In genomic region chr4:143396695-143397094, GRCh38 we compare ENCODE assay signal across 1 cellular context.
TF ChIP-seq lines count a peak whose summit lies in the region.

No MANE protein-coding gene starts in this region.

TF ChIP-seq in HepG2, 621 proteins besides CTCF, POLR2A, EP300 and RAD21 (continued from another document):
- no peak for TF ChIP-seq LRRFIP1 (CRISPR knock-in tag; conservative IDR thresholded peaks at IDR 0.05)
- TF ChIP-seq CBX1 (IDR thresholded peaks at IDR 0.05; ENCODE audit: low read depth): no peak
- no peak for TF ChIP-seq KAT7 (CRISPR knock-in tag; IDR thresholded peaks at IDR 0.05; ENCODE audit: borderline replicate concordance)
- no peak for TF ChIP-seq ZFAT (CRISPR knock-in tag; conservative IDR thresholded peaks at IDR 0.05)
- TF ChIP-seq ARID4A (CRISPR knock-in tag; IDR thresholded peaks at IDR 0.05; ENCODE audit: borderline replicate concordance): no peak
- TF ChIP-seq SKI (IDR thresholded peaks at IDR 0.05; ENCODE audit: partially characterized antibody): no peak
- TF ChIP-seq TBX2 (CRISPR knock-in tag; IDR thresholded peaks at IDR 0.05; ENCODE audit: borderline replicate concordance): no peak
- TF ChIP-seq ZNF766 (CRISPR knock-in tag; IDR thresholded peaks at IDR 0.05; ENCODE audit: borderline replicate concordance): no peak
- no peak for TF ChIP-seq ZNF44 (CRISPR knock-in tag; IDR thresholded peaks at IDR 0.05)
- no peak for TF ChIP-seq SCMH1 (CRISPR knock-in tag; IDR thresholded peaks at IDR 0.05; ENCODE audit: borderline replicate concordance)
- no peak for TF ChIP-seq IRX3 (CRISPR knock-in tag; IDR thresholded peaks at IDR 0.05; ENCODE audit: borderline replicate concordance, low read depth)
- TF ChIP-seq MTA3 (CRISPR knock-in tag; IDR thresholded peaks at IDR 0.05): no peak
- TF ChIP-seq ZFP82 (CRISPR knock-in tag; IDR thresholded peaks at IDR 0.05; ENCODE audit: borderline replicate concordance): no peak
- TF ChIP-seq SPEN (CRISPR knock-in tag; IDR thresholded peaks at IDR 0.05; ENCODE audit: low read depth): no peak
- no peak for TF ChIP-seq ZBTB43 (CRISPR knock-in tag; conservative IDR thresholded peaks at IDR 0.05)
